9 cellular contexts compared by ENCODE assay signal in the genomic region with DNA sequence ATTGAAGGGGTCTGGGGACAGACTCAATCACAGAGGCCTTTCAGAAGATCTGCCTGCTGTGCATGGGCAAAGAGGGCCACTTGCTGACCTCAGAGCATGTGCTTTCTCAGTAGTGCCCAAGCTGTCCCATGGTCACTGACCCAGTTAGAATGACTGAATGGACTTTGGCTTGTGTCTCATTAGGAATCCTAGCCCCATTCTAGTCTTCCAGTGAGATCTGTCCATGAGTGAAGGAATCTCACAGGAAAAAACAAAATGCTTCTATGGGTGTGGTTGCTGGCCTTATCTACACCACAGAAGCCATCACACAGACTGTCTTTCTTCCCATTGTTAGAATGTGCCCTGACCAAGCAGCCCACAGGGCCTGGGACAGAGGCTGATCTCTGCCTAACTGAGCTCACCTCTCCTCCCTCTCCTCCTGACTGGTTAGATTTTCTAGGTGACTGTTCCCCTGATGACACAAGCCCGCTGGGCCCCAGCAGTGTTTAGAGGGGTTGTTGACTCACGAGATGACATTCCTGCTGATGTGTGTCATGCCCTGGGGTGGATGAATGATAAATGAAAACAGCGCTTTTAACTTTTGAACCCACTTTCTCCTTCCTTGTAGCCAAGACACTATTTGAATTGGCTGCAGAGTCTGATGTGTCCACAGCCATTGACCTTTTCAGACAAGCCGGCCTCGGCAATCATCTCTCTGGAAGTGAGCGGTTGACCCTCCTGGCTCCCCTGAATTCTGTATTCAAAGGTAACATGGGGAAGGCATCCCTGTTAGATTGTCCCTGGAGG. TPM values are rescaled to one million over a fixed set of nuclear protein-coding genes. Genes with fewer than 3 reads are reported as not detected.
DNase-seq lines count a peak whose midpoint lies in the region; ATAC-seq and TF ChIP-seq lines count a peak whose summit lies in the region.
"Had no signal": no experiment of that assay in that cellular context is flagged by ENCODE, and none has a peak within 500 bp of the region (broad histone marks: within the 10 kb centered on the region; RNA-seq: fewer than 3 reads in every experiment).

No MANE protein-coding gene starts in this region.

- H3K9me3 ChIP-seq in trophoblast cell (ENCODE audit: insufficient read depth, low read depth, low read length) = peaks cover 2% of the 10 kb centered on the region

- no peak overlapping the region for H3K4me3 ChIP-seq in fibroblast of pulmonary artery (replicated peaks; ENCODE audit: low read depth, low read length)
- H3K4me3 ChIP-seq in trophoblast cell (ENCODE audit: low read depth, low read length) = no peak overlapping the region

- H2AFZ ChIP-seq in trophoblast cell (ENCODE audit: insufficient read depth, low read length, poor library complexity) = no peak overlapping the region

- no peak overlapping the region for H3K4me3 Mint-ChIP-seq in activated T-helper 1 cell treated with anti-CD3 and anti-CD28 coated beads, Interleukin-12 subunit alpha, Interleukin-12 subunit beta, Interleukin-2, Interleukin-4 antibody, amounts not matched to agents 30 ng/mL and 10 ng/mL and 1 ng/mL, durations not matched to agents 14 hours and 24 hours and 36 hours

- no peak for TF ChIP-seq CTCF in RWPE1 (conservative IDR thresholded peaks at IDR 0.05; ENCODE audit: low read depth)
- no peak for TF ChIP-seq CTCF in fibroblast of pulmonary artery (IDR thresholded peaks at IDR 0.05; ENCODE audit: low read length, missing control alignments)

- no peaks in the 10 kb centered on the region for H3K4me1 Mint-ChIP-seq in activated T-helper 1 cell treated with anti-CD3 and anti-CD28 coated beads, Interleukin-12 subunit alpha, Interleukin-12 subunit beta, Interleukin-2, Interleukin-4 antibody, amounts not matched to agents 30 ng/mL and 10 ng/mL and 1 ng/mL, durations not matched to agents 14 hours and 24 hours and 36 hours (ENCODE audit: low read depth)

- H3K4me2 ChIP-seq in trophoblast cell (ENCODE audit: low read length) = no peak overlapping the region

- peak overlapping the region; percentile 20 for H2BK12ac ChIP-seq in trophoblast cell (ENCODE audit: low read length)

- no peaks in the 10 kb centered on the region for H3K36me3 Mint-ChIP-seq in activated T-helper 1 cell treated with anti-CD3 and anti-CD28 coated beads, Interleukin-12 subunit alpha, Interleukin-12 subunit beta, Interleukin-2, Interleukin-4 antibody, amounts not matched to agents 30 ng/mL and 10 ng/mL and 1 ng/mL, durations not matched to agents 14 hours and 24 hours and 36 hours (ENCODE audit: low read depth)

- H3K27ac ChIP-seq in RWPE1 = peak overlapping the region; percentile 73
- H3K27ac ChIP-seq in trophoblast cell (ENCODE audit: low read depth, low read length) = peak overlapping the region; percentile 63

- WGBS in trophoblast cell (ENCODE audit: extremely low coverage, insufficient coverage, insufficient read length) = no CpG with 5 or more reads among the region's 6 CpGs

- H4K12ac ChIP-seq in trophoblast cell (ENCODE audit: low read depth, low read length) = no peak overlapping the region

- H3K18ac ChIP-seq in trophoblast cell (ENCODE audit: low read length) = peak overlapping the region; percentile 27

- H3K36me3 ChIP-seq in trophoblast cell (ENCODE audit: control insufficient read depth in 1 of 2, insufficient read depth in 2 of 2, low read length in 2 of 2) = peaks cover 74 to 88% of the 10 kb centered on the region in 2 experiments

- DNase-seq in DMS53 (lab: John Stamatoyannopoulos, UW) (peak; percentile 89), RWPE1 (ENCODE audit: low spot score) (peak; percentile 98), fibroblast of pulmonary artery (ENCODE audit: low read depth) (peak; percentile 88), trophoblast cell (peak; percentile 67 to 68), NCI-H82 (lab: John Stamatoyannopoulos, UW) (no peak)
- DNase-seq in activated T-helper 1 cell treated with anti-CD3 and anti-CD28 coated beads, Interleukin-12 subunit alpha, Interleukin-12 subunit beta, Interleukin-2, Interleukin-4 antibody, amounts not matched to agents 30 ng/mL and 10 ng/mL and 1 ng/mL, durations not matched to agents 14 hours and 24 hours and 36 hours (ENCODE audit: low spot score) = no peak
- DNase-seq: effector CD4-positive, alpha-beta T cell had no signal

- H3K9ac ChIP-seq in trophoblast cell (ENCODE audit: low read length) = no peak overlapping the region

- peak overlapping the region; percentile 21 for H3K14ac ChIP-seq in trophoblast cell (ENCODE audit: low read length)

- H3K27me3 ChIP-seq in trophoblast cell (ENCODE audit: insufficient read depth, low read length) = no peaks in the 10 kb centered on the region

- POLR2A ChIA-PET in RWPE1 (lab: Yijun Ruan, JAX; ENCODE audit: low non-redundant PET) = no interaction called here

- H3K23ac ChIP-seq in trophoblast cell (ENCODE audit: low read length) = no peak overlapping the region

- no peak overlapping the region for H3K27ac Mint-ChIP-seq in activated T-helper 1 cell treated with anti-CD3 and anti-CD28 coated beads, Interleukin-12 subunit alpha, Interleukin-12 subunit beta, Interleukin-2, Interleukin-4 antibody, amounts not matched to agents 30 ng/mL and 10 ng/mL and 1 ng/mL, durations not matched to agents 14 hours and 24 hours and 36 hours

- H3K79me2 ChIP-seq in trophoblast cell (ENCODE audit: control insufficient read depth, insufficient read depth, low read length, poor library complexity) = peaks cover 2% of the 10 kb centered on the region

- no peak overlapping the region for H2BK120ac ChIP-seq in trophoblast cell (ENCODE audit: insufficient read depth, low read length, poor library complexity)

- H2AK5ac ChIP-seq in trophoblast cell (ENCODE audit: low read length) = no peak overlapping the region

- H2BK5ac ChIP-seq in trophoblast cell (ENCODE audit: low read depth, low read length, poor library complexity) = peak overlapping the region; percentile 22

- peak overlapping the region; percentile 41 for H4K91ac ChIP-seq in trophoblast cell (ENCODE audit: low read depth, low read length)

- H3K79me1 ChIP-seq in trophoblast cell (ENCODE audit: low read length) = peaks cover 7% of the 10 kb centered on the region

- H3K4ac ChIP-seq in trophoblast cell (ENCODE audit: low read depth, low read length) = no peak overlapping the region

- H4K8ac ChIP-seq in trophoblast cell (ENCODE audit: low read depth, low read length) = no peak overlapping the region

- H3K4me1 ChIP-seq in trophoblast cell (ENCODE audit: control insufficient read depth in 1 of 2, insufficient read depth in 2 of 2, low read length in 2 of 2) = peaks cover 30 to 45% of the 10 kb centered on the region in 2 experiments

- intact Hi-C loops in activated T-helper 1 cell treated with anti-CD3 and anti-CD28 coated beads, Interleukin-12 subunit alpha, Interleukin-12 subunit beta, Interleukin-2, Interleukin-4 antibody, amounts not matched to agents 30 ng/mL and 10 ng/mL and 1 ng/mL, durations not matched to agents 14 hours and 24 hours and 36 hours (cut with micrococcal nuclease) = no loop called here

- peaks cover 1% of the 10 kb centered on the region for H3K27me3 Mint-ChIP-seq in activated T-helper 1 cell treated with anti-CD3 and anti-CD28 coated beads, Interleukin-12 subunit alpha, Interleukin-12 subunit beta, Interleukin-2, Interleukin-4 antibody, amounts not matched to agents 30 ng/mL and 10 ng/mL and 1 ng/mL, durations not matched to agents 14 hours and 24 hours and 36 hours (ENCODE audit: insufficient read depth)

- CTCF ChIA-PET in RWPE1 (lab: Yijun Ruan, JAX) = interaction anchor here (0.6 to 1.5 kb wide), 5 partner anchors 10 to 108 kb away, joined by 3 to 5 read pairs (median 3); no protein-coding TSS in a partner anchor

- H3K9me3 Mint-ChIP-seq in activated T-helper 1 cell treated with anti-CD3 and anti-CD28 coated beads, Interleukin-12 subunit alpha, Interleukin-12 subunit beta, Interleukin-2, Interleukin-4 antibody, amounts not matched to agents 30 ng/mL and 10 ng/mL and 1 ng/mL, durations not matched to agents 14 hours and 24 hours and 36 hours = no peaks in the 10 kb centered on the region

- ATAC-seq in HG03139 (IDR thresholded peaks at IDR 0.05; ENCODE audit: unreplicated experiment) (no peak), HG03280 (IDR thresholded peaks at IDR 0.05; ENCODE audit: unreplicated experiment) (no peak)

RNA-seq across cellular contexts. Expression of a gene that starts 24.7 kb away (rescaled TPM):
- 3,939 and 3,953 TPM in 2 replicates for polyA plus RNA-seq in trophoblast cell (2013)
- not detected in 2 replicates for total RNA-seq in activated T-helper 1 cell treated with anti-CD3 and anti-CD28 coated beads, Interleukin-12 subunit alpha, Interleukin-12 subunit beta, Interleukin-2, Interleukin-4 antibody, amounts not matched to agents 30 ng/mL and 10 ng/mL and 1 ng/mL, durations not matched to agents 14 hours and 24 hours and 36 hours

Comparison
In these comparisons a context has a peak if more than half of its experiments do, and no peak if none do; other contexts are left out.
1. DNase-seq: peak in DMS53 (single experiment), RWPE1 (single experiment), fibroblast of pulmonary artery (single experiment) and trophoblast cell (2 of 2); none in activated T-helper 1 cell treated with anti-CD3 and anti-CD28 coated beads, Interleukin-12 subunit alpha, Interleukin-12 subunit beta, Interleukin-2, Interleukin-4 antibody, amounts not matched to agents 30 ng/mL and 10 ng/mL and 1 ng/mL, durations not matched to agents 14 hours and 24 hours and 36 hours (single experiment) and NCI-H82 (single experiment).